Comparison of ENCODE assay signal across 24 cellular contexts in the genomic region with DNA sequence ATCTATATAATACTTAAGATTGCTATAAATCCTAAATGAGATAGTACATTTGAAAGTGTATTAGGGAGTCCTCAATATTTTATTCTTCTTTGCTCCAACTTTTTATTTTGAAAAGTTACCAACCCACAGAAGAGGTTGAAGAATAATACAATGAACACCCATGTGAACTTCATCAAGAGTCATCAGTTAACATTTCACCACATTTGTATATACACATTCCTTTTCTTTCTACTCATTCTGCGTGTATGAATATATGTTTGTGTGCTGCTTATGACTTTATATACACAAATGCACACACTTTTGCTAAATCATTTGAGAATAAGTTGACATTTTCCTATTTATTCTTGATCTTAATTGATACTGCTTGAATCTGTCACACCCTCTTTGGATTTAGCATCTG.
A peak's percentile ranks its signal among the peaks of the same experiment; 100 is the strongest.
DNase-seq lines count a peak whose midpoint lies in the region; FAIRE-seq and TF ChIP-seq lines count a peak whose summit lies in the region.
"Had no signal": no experiment of that assay in that cellular context is flagged by ENCODE, and none has a peak within 500 bp of the region (broad histone marks: within the 10 kb centered on the region; RNA-seq: fewer than 3 reads in every experiment).

No MANE protein-coding gene starts in this region.

- peaks cover 16% of the 10 kb centered on the region; the same call in 1 of the 2 replicates for H3F3A ChIP-seq in GM23248 (ENCODE audit: insufficient read depth)

- TF ChIP-seq CTCF in H1 (IDR thresholded peaks at IDR 0.05; ENCODE audit: control extremely low read depth in 1 of 3, insufficient read depth in 1 of 3, low read depth in 1 of 3, low read length in 3 of 3) (no peak), stomach (IDR thresholded peaks at IDR 0.05) (no peak)

- in situ Hi-C loops in GM23248 (cut with MboI): no loop called here

- H4K20me1 ChIP-seq in GM23248 (ENCODE audit: insufficient read depth): no peaks in the 10 kb centered on the region
- H4K20me1 ChIP-seq in H1 (replicated peaks in 1 of 2; ENCODE audit: control insufficient read depth in 1 of 2, insufficient read depth in 2 of 2, low read length in 2 of 2): no peaks in the 10 kb centered on the region

- TF ChIP-seq RAD21 in H1 (IDR thresholded peaks at IDR 0.05 in 1 of 2, conservative IDR thresholded peaks at IDR 0.05 in 1 of 2; ENCODE audit: low read depth in 2 of 2, low read length in 2 of 2): no peak

- no peak overlapping the region for H2AK5ac ChIP-seq in H1 (ENCODE audit: low read depth, low read length)

- H2BK120ac ChIP-seq in H1 (replicated peaks; ENCODE audit: low read depth, low read length): no peak overlapping the region

- H3K4me1 ChIP-seq in GM23248 (ENCODE audit: insufficient read depth): peaks cover 28% of the 10 kb centered on the region
- no peaks in the 10 kb centered on the region for H3K4me1 ChIP-seq in H1 (replicated peaks in 1 of 4; ENCODE audit: control insufficient read depth in 3 of 4, insufficient read depth in 4 of 4, low read length in 3 of 4)
- H3K4me1 ChIP-seq in stomach: peaks cover 0 to 22% (median 16%) of the 10 kb centered on the region in 4 donors
- H3K4me1 ChIP-seq: HAP-1 had no signal

- TF ChIP-seq POLR2A in H1 (IDR thresholded peaks at IDR 0.05; ENCODE audit: control extremely low read depth in 1 of 2, low read depth in 2 of 2, low read length in 2 of 2) (no peak), stomach (IDR thresholded peaks at IDR 0.05) (no peak)

- H2BK20ac ChIP-seq in H1 (ENCODE audit: low read length): no peak overlapping the region

- no peak overlapping the region for H3K56ac ChIP-seq in H1 (replicated peaks; ENCODE audit: insufficient read length, low read depth, low read length)

- H3K79me2 ChIP-seq in GM23248 (ENCODE audit: insufficient read depth) (0 out of 2 replicates have a peak, but pooled peaks cover 26% of the 10 kb centered on the region), H1 (ENCODE audit: control insufficient read depth in 1 of 2, insufficient read depth in 2 of 2, low read length in 2 of 2) (no peaks in the 10 kb centered on the region)

- intact Hi-C loops in stomach (cut with DNase I; ENCODE audit: low total_unique reads): no loop called here

- no peak overlapping the region for H2BK5ac ChIP-seq in H1 (ENCODE audit: low read depth, low read length)

- FAIRE-seq in H1 (lab: Jason Lieb, UNC): peak; percentile 7
- FAIRE-seq: endometrium, GM12878 had no signal

- no peak overlapping the region for H3K18ac ChIP-seq in H1 (ENCODE audit: extremely low read depth, low read length)

- no peak overlapping the region for H3K23ac ChIP-seq in H1 (ENCODE audit: insufficient read length)

- H3K4me2 ChIP-seq in GM23248 (ENCODE audit: unreplicated experiment) (peak overlapping the region; percentile 48), H1 (ENCODE audit: insufficient read depth in 1 of 2, low read depth in 2 of 2, low read length in 2 of 2) (no peak overlapping the region)
- H3K4me2 ChIP-seq: PC-9 had no signal

- H3K4ac ChIP-seq in H1 (replicated peaks; ENCODE audit: insufficient read length, low read depth, low read length): no peak overlapping the region

- CTCF ChIA-PET in H1 (lab: Charles Lee; ENCODE audit: partially characterized antibody): interaction anchor here (0.6 kb wide), 1 partner anchor 214 kb away, joined by 7 read pairs; no protein-coding TSS in a partner anchor

- no peaks in the 10 kb centered on the region for H3K9me2 ChIP-seq in GM23248 (ENCODE audit: insufficient read depth)

- no peak overlapping the region for H2BK12ac ChIP-seq in H1 (ENCODE audit: low read depth, low read length)

- no peak overlapping the region for H2BK15ac ChIP-seq in H1 (ENCODE audit: low read length)

- TF ChIP-seq EP300 in H1 (IDR thresholded peaks at IDR 0.05; ENCODE audit: borderline replicate concordance in 1 of 2, low read depth in 2 of 2, low read length in 2 of 2): no peak
- TF ChIP-seq EP300 in stomach (IDR thresholded peaks at IDR 0.05): no peak

- H3K4me3 ChIP-seq in GM23248 (0 out of 2 replicates have a peak overlapping the region, but pooled peaks have one; percentile 7), H1 (ENCODE audit: extremely low read depth in 1 of 4, insufficient read depth in 2 of 4, low read depth in 3 of 4, low read length in 4 of 4) (no peak overlapping the region), stomach (no peak overlapping the region)
- H3K4me3 ChIP-seq: body of pancreas, esophagus muscularis mucosa, GM12878, HAP-1, PC-9 had no signal

- H3K14ac ChIP-seq in H1 (ENCODE audit: insufficient read length): no peak overlapping the region

- H3K9ac ChIP-seq in GM23248: no peak overlapping the region
- H3K9ac ChIP-seq in H1 (replicated peaks in 1 of 4; ENCODE audit: extremely low read depth in 1 of 4, low read depth in 3 of 4, low read length in 3 of 4): no peak overlapping the region

- H3K36me3 ChIP-seq in GM23248 (ENCODE audit: low read depth): 0 out of 2 replicates have a peak, but pooled peaks cover 6% of the 10 kb centered on the region
- H3K36me3 ChIP-seq in H1 (ENCODE audit: control insufficient read depth in 2 of 4, insufficient read depth in 4 of 4, low read length in 3 of 4): no peaks in the 10 kb centered on the region
- peaks cover 0 to 4% (median 0%) of the 10 kb centered on the region in 4 donors for H3K36me3 ChIP-seq in stomach
- H3K36me3 ChIP-seq: esophagus muscularis mucosa, HAP-1 had no signal

- WGBS in GM23248 (ENCODE audit: low coverage in 1 of 2, low lambda C conversion rate in 2 of 2, missing lambda C conversion rate in 2 of 2), 2 experiments: 26 to 31% methylated on average over 1 of the region's 1 CpG
- 96% methylated on average over 1 of the region's 1 CpG; no CpG with 5 or more reads in 1 of the 2 experiments for WGBS in H1 (ENCODE audit: extremely low coverage in 1 of 2, insufficient coverage in 1 of 2, insufficient read length in 1 of 2, insufficient replicate concordance in 2 of 2, low coverage in 1 of 2, low lambda C conversion rate in 2 of 2, missing lambda C conversion rate in 1 of 2), 2 experiments
- 70 to 89% (median 80%) methylated on average over 1 of the region's 1 CpG for WGBS in stomach, 5 donors

- POLR2A ChIA-PET in H1 (lab: Charles Lee; ENCODE audit: partially characterized antibody): no interaction called here

- H3K23me2 ChIP-seq in H1 (ENCODE audit: low read depth, low read length): no peaks in the 10 kb centered on the region

- no peaks in the 10 kb centered on the region for H3K79me1 ChIP-seq in H1 (ENCODE audit: low read depth, low read length)

- H3K27me3 ChIP-seq in GM23248 (replicated peaks; ENCODE audit: insufficient read depth) (no peaks in the 10 kb centered on the region), H1 (replicated peaks in 1 of 4; ENCODE audit: control insufficient read depth in 3 of 4, extremely low read depth in 1 of 4, insufficient read depth in 3 of 4, low read length in 3 of 4) (no peaks in the 10 kb centered on the region), stomach (no peaks in the 10 kb centered on the region)
- H3K27me3 ChIP-seq: body of pancreas, esophagus muscularis mucosa had no signal

- H4K5ac ChIP-seq in H1 (ENCODE audit: insufficient read length, low read depth, low read length): no peak overlapping the region

- H2AFZ ChIP-seq in GM23248: no peak overlapping the region
- H2AFZ ChIP-seq in H1 (ENCODE audit: low read length): no peak overlapping the region
- H2AFZ ChIP-seq: PC-9 had no signal

- DNase-seq in GM23248 (peak; percentile 55), H1 (ENCODE audit: low read depth in 1 of 2, low spot score in 2 of 2) (no peak), hepatic stellate cell (ENCODE audit: low spot score) (peak; percentile 21), stomach (no peak), hypothalamus (lab: John Stamatoyannopoulos, UW) (no peak), NCI-H226 (no peak)
- no peak for DNase-seq in activated CD4-positive, alpha-beta T cell treated with anti-CD3 and anti-CD28 coated beads, Interleukin-2, amount 50 U/mL, for 48 hours
- DNase-seq: activated CD4-positive, alpha-beta T cell treated with anti-CD3 and anti-CD28 coated beads, Interleukin-2, amount 50 U/mL, for 4 hours; activated T-cell treated with anti-CD3 and anti-CD28 coated beads, Interleukin-2, amount 50 U/mL, for 72 hours; body of pancreas; CD4-positive, alpha-beta memory T cell; kidney; naive thymus-derived CD8-positive, alpha-beta T cell; NCI-H1436; NCI-H2081 treated with DMSO at 0.1 percent for 48 hours; NCI-H2227 treated with DMSO at 0.1 percent for 48 hours; NCI-H526 treated with DMSO at 0.1 percent for 48 hours; PC-9; substantia nigra; trophoblast cell had no signal

- H4K8ac ChIP-seq in H1 (ENCODE audit: extremely low read depth, insufficient read depth, low read length): no peak overlapping the region

- H3K9me3 ChIP-seq in GM23248 (ENCODE audit: low read depth): no peaks in the 10 kb centered on the region
- H3K9me3 ChIP-seq in H1 (ENCODE audit: insufficient read depth in 2 of 2, low read depth in 1 of 2, low read length in 1 of 2): no peaks in the 10 kb centered on the region
- no peaks in the 10 kb centered on the region for H3K9me3 ChIP-seq in stomach
- H3K9me3 ChIP-seq: body of pancreas, esophagus muscularis mucosa, HAP-1 had no signal

- H3K27ac ChIP-seq in GM23248 (peak overlapping the region; percentile 51), H1 (ENCODE audit: low read depth, low read length) (no peak overlapping the region), stomach (peak overlapping the region in 3 of 5 donors; percentile 7 to 64 (median 43))
- H3K27ac ChIP-seq: body of pancreas, PC-9 had no signal

- H4K91ac ChIP-seq in H1 (replicated peaks; ENCODE audit: insufficient read length, low read length): no peak overlapping the region

TF ChIP-seq in H1, 55 proteins besides CTCF, POLR2A, EP300 and RAD21:
- no peak for TF ChIP-seq EGR1 (IDR thresholded peaks at IDR 0.05; ENCODE audit: borderline replicate concordance, low read depth, low read length)
- no peak for TF ChIP-seq NANOG (IDR thresholded peaks at IDR 0.05; ENCODE audit: insufficient read depth, low read depth, low read length, poor library complexity, severe bottlenecking)
- TF ChIP-seq, protein P1, sequence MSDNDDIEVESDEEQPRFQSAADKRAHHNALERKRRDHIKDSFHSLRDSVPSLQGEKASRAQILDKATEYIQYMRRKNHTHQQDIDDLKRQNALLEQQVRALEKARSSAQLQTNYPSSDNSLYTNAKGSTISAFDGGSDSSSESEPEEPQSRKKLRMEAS (IDR thresholded peaks at IDR 0.05): no peak
- TF ChIP-seq SP1 (IDR thresholded peaks at IDR 0.05; ENCODE audit: low read depth, low read length): no peak
- TF ChIP-seq SP2 (IDR thresholded peaks at IDR 0.05; ENCODE audit: low read length): no peak
- TF ChIP-seq ZNF274 (IDR thresholded peaks at IDR 0.05; ENCODE audit: borderline replicate concordance, extremely low read depth, low read length): no peak
- no peak for TF ChIP-seq KDM5A (IDR thresholded peaks at IDR 0.05; ENCODE audit: low read length)

Comparison
In these comparisons a context has a peak if more than half of its experiments do, and no peak if none do; other contexts are left out.
1. DNase-seq: peak in GM23248 (single experiment) and hepatic stellate cell (single experiment); none in H1 (0 of 2), stomach (single experiment), hypothalamus (0 of 51), NCI-H226 (single experiment) and activated CD4-positive, alpha-beta T cell treated with anti-CD3 and anti-CD28 coated beads, Interleukin-2, amount 50 U/mL, for 48 hours (0 of 2).